ENCODE assay signal across 9 cellular contexts in genomic region chr2:190636362-190636761, GRCh38. TPM values are rescaled to one million over a fixed set of nuclear protein-coding genes. Genes with fewer than 3 reads are reported as not detected.
DNase-seq lines count a peak whose midpoint lies in the region; ATAC-seq and TF ChIP-seq lines count a peak whose summit lies in the region.
"Had no signal": no experiment of that assay in that cellular context is flagged by ENCODE, and none has a peak within 500 bp of the region (broad histone marks: within the 10 kb centered on the region; RNA-seq: fewer than 3 reads in every experiment).

No MANE protein-coding gene starts in this region.

- no peak overlapping the region for H3K9ac ChIP-seq in OCI-LY3 (ENCODE audit: low read length)

- peak overlapping the region; percentile 33 for H3K4me2 ChIP-seq in OCI-LY3 (ENCODE audit: low read length)

- no peak overlapping the region for H3K27ac ChIP-seq in OCI-LY3 (ENCODE audit: low read length)

- H4K20me1 ChIP-seq in OCI-LY3 (ENCODE audit: insufficient read depth, low read length), result no peaks in the 10 kb centered on the region

- H3K4me1 ChIP-seq in OCI-LY3 (ENCODE audit: low read length), result peaks cover 20% of the 10 kb centered on the region

- no peaks in the 10 kb centered on the region for H3K27me3 ChIP-seq in OCI-LY3 (ENCODE audit: low read depth, low read length)

- TF ChIP-seq CTCF in OCI-LY3 (IDR thresholded peaks at IDR 0.05; ENCODE audit: low read depth, low read length) (no peak), epithelial cell of esophagus (IDR thresholded peaks at IDR 0.05; ENCODE audit: insufficient read depth, low read depth, low read length, missing control alignments) (no peak)

- ATAC-seq in HG02938 (IDR thresholded peaks at IDR 0.05; ENCODE audit: unreplicated experiment) (no peak), GM21515 (IDR thresholded peaks at IDR 0.05; ENCODE audit: unreplicated experiment) (no peak)

- H2AFZ ChIP-seq in OCI-LY3 (ENCODE audit: low read depth, low read length), result no peak overlapping the region

- DNase-seq in EH (ENCODE audit: low read depth) (peak; percentile 77), epithelial cell of esophagus (ENCODE audit: low read depth) (peak; percentile 88), non-pigmented ciliary epithelial cell (ENCODE audit: low read depth) (peak; percentile 47), GF-D8 (lab: John Stamatoyannopoulos, UW) (no peak), cerebellum (ENCODE audit: low spot score) (no peak)
- DNase-seq: activated T-cell treated with anti-CD3 and anti-CD28 coated beads for 4 hours had no signal

- no peaks in the 10 kb centered on the region for H3K79me2 ChIP-seq in OCI-LY3 (ENCODE audit: low read length)

- no peaks in the 10 kb centered on the region for H3K36me3 ChIP-seq in OCI-LY3 (replicated peaks; ENCODE audit: low read depth, low read length)

- no peak overlapping the region for H3K4me3 ChIP-seq in OCI-LY3 (ENCODE audit: low read length)
- no peak overlapping the region for H3K4me3 ChIP-seq in epithelial cell of esophagus (ENCODE audit: low read length)

- H3K9me3 ChIP-seq in OCI-LY3 (ENCODE audit: insufficient read depth, low read length), result no peaks in the 10 kb centered on the region

RNA-seq across cellular contexts. Expression of gene NAB1, which starts 12.5 kb away (rescaled TPM):
- 85.8 TPM for total RNA-seq in cerebellum

Comparison
In these comparisons a context has a peak if more than half of its experiments do, and no peak if none do; other contexts are left out.
1. DNase-seq: peak in EH (single experiment), epithelial cell of esophagus (single experiment) and non-pigmented ciliary epithelial cell (single experiment); none in GF-D8 (single experiment) and cerebellum (single experiment).